In the genomic region with DNA sequence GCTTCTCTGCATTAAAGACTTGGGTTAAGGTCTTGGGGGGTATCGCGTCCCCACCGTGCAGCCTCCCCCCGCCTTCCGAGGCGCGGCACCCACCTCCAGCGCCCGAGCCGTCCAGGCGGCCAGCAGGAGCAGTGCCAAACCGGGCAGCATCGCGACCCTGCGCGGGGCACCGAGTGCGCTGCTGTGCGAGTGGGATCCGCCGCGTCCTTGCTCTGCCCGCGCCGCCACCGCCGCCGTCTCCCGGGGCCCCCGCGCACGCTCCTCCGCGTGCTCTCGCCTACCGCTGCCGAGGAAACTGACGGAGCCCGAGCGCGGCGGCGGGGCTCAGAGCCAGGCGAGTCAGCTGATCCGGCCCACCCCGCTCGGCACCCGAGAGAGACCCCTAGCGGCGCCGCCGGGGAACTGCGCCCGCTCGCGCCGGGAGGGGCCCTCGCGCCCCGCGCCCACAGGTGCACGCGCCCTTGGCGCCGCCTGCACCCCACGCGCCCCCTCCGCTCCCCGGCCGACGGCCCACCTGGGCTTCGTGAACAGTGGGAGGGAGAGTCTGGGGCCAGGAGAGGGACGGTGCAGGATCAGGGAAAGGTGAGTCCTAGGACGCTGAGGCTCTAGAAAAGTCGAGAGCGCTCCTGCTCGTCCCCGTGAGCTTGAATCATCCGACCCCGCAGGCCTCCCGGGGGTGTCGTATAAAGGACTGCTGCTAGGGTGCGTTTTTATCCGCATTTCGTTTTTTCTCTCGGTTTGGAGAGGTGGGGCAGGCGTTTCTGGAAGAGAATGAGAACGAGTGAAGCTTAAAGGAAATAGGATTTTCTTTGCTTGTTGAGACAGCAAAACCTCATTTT, we compare ENCODE assay signal across 8 cellular contexts. TPM values are rescaled to one million over a fixed set of nuclear protein-coding genes. Genes with fewer than 3 reads are reported as not detected.
DNase-seq lines count a peak whose midpoint lies in the region; ATAC-seq and TF ChIP-seq lines count a peak whose summit lies in the region.

Gene APP (minus strand): TSS at position 300 of the 839 bp plus-strand sequence. CDS start 150 bp downstream, at position 150.

- under 1% methylated on average over 15 of the region's 88 CpGs for WGBS in suprapubic skin

- peak in 1 of 2 donors; percentile 70 for TF ChIP-seq POLR2A in suprapubic skin (IDR thresholded peaks at IDR 0.05)

- TF ChIP-seq EP300 in suprapubic skin (IDR thresholded peaks at IDR 0.05), result no peak

- ATAC-seq in GM21717 (IDR thresholded peaks at IDR 0.05; ENCODE audit: unreplicated experiment), result peak; percentile 72
- peak; percentile 92 for ATAC-seq in omental fat pad (ENCODE audit: low FRiP score)

- peak within 1 kb of the TSS; percentile 89 for H3K4me3 ChIP-seq in suprapubic skin

- no peaks in the 10 kb centered on the region for H3K9me3 ChIP-seq in suprapubic skin

- peak in 2 of 3 donors; percentile 97 to 99 for TF ChIP-seq CTCF in omental fat pad (IDR thresholded peaks at IDR 0.05)
- TF ChIP-seq CTCF in suprapubic skin (IDR thresholded peaks at IDR 0.05), result peak; percentile 98 to 100

- no peaks in the 10 kb centered on the region for H3K36me3 ChIP-seq in suprapubic skin

- peak within 1 kb of the TSS; percentile 89 for H3K27ac ChIP-seq in suprapubic skin

- H3K4me1 ChIP-seq in suprapubic skin, result peaks cover 45% of the 10 kb centered on the region

- DNase-seq in DMS79 treated with DMSO at 0.1 percent for 48 hours (lab: John Stamatoyannopoulos, UW) (peak; percentile 66), KG1 (lab: John Stamatoyannopoulos, UW) (peak; percentile 77), SK-MEL-5 (ENCODE audit: low read depth, low spot score) (peak; percentile 71), globus pallidus (ENCODE audit: low spot score) (peak; percentile 80), omental fat pad (ENCODE audit: low spot score) (peak; percentile 64), suprapubic skin (ENCODE audit: low spot score in 2 of 2) (peak; percentile 87 to 91)
- peak; percentile 89 for DNase-seq in activated naive CD4-positive, alpha-beta T cell treated with anti-CD3 and anti-CD28 coated beads, Interleukin-2, amount 50 U/mL, for 16 hours

- no peaks in the 10 kb centered on the region for H3K27me3 ChIP-seq in suprapubic skin

- in situ Hi-C loops in SK-MEL-5 (cut with HindIII; ENCODE audit: low pct_unique_long_range_greater_than_20kb, low sequenced_read_pairs), result no loop called here

RNA-seq across cellular contexts. Expression of gene APP, which starts in this region (rescaled TPM):
- total RNA-seq in SK-MEL-5 (2014; rRNA removed; shearing (Covaris generic)), result 369 and 385 TPM in 2 replicates
- 764 and 901 TPM in 2 replicates for polyA plus RNA-seq in SK-MEL-5 (2015; cell fraction: cytosol; rRNA removed)
- 87.5 and 89.3 TPM in 2 replicates for polyA plus RNA-seq in SK-MEL-5 (2015; cell fraction: nucleus; rRNA removed)
- total RNA-seq in omental fat pad (100 to 1,000 TPM; 197 to 380 (median 296) TPM), suprapubic skin (100 to 1,000 TPM; 234 to 376 (median 343) TPM)

Comparison
In these comparisons a context has a peak if more than half of its experiments do, and no peak if none do; other contexts are left out.
1. Peak in every context shown above with its lines: DNase-seq, ATAC-seq, H3K4me3 ChIP-seq and H3K27ac ChIP-seq.